Comparison of ENCODE assay signal across 1 cellular context in the genomic region with DNA sequence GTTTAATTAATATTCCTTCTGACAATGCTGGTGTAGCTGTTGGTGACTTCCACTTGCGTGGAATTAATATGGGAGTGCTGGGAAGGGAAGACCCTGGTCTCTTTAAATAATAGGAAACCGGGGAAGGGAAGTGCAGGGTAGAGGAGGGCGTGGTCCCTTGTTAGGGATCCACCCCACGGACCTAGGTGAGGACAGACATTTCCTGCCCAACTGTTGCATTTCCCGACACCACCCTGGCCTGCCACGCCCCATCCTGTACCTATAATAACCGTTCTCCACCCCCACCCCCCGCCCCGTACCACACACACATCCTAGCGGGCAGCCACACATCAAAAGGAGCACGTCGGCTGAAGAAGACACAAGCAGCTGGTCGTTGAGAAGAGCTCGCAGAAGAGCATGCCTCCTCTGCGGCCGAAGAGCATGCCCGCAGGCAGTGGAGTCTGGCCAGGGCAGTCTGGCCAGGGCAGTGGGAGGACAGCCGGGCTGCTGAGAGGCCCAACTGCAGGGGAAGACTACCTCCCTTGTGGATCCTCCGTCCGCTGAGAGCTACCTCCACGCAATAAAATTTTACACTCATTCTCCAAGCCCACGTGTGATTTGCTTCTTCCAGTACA.
TF ChIP-seq lines count a peak whose summit lies in the region.

No MANE protein-coding gene starts in this region.

TF ChIP-seq in HEK293T, 16 proteins besides CTCF, POLR2A, EP300 and RAD21:
- TF ChIP-seq SP1 (IDR thresholded peaks at IDR 0.05) (no peak), FOXM1 (IDR thresholded peaks at IDR 0.05; ENCODE audit: borderline replicate concordance) (no peak), BHLHE40 (IDR thresholded peaks at IDR 0.05; ENCODE audit: borderline replicate concordance) (no peak), TARDBP (IDR thresholded peaks at IDR 0.05) (no peak)
